In genomic region chr17:42928714-42929496, GRCh38 we compare ENCODE assay signal across 1 cellular context.
TF ChIP-seq lines count a peak whose summit lies in the region.

No MANE protein-coding gene starts in this region.

TF ChIP-seq in HepG2, 621 proteins besides CTCF, POLR2A, EP300 and RAD21 (continued from another document and continues in another):
- TF ChIP-seq ZNF512B (CRISPR knock-in tag; IDR thresholded peaks at IDR 0.05; ENCODE audit: borderline replicate concordance) (no peak), NAIF1 (CRISPR knock-in tag; IDR thresholded peaks at IDR 0.05; ENCODE audit: borderline replicate concordance) (0 out of 2 replicates have a peak, but pooled peaks have one; percentile 15), GLMP (CRISPR knock-in tag; IDR thresholded peaks at IDR 0.05; ENCODE audit: borderline replicate concordance) (no peak), SMYD3 (CRISPR knock-in tag; IDR thresholded peaks at IDR 0.05) (no peak), ZNF557 (CRISPR knock-in tag; IDR thresholded peaks at IDR 0.05) (no peak), RFXAP (CRISPR knock-in tag; IDR thresholded peaks at IDR 0.05; ENCODE audit: borderline replicate concordance) (no peak), HNF4G (IDR thresholded peaks at IDR 0.05; ENCODE audit: borderline replicate concordance, low read depth, low read length) (peak; percentile 48; the same call in 1 of the 2 replicates), HNF4G (CRISPR knock-in tag; IDR thresholded peaks at IDR 0.05; ENCODE audit: borderline replicate concordance, low read depth) (no peak), ZNF17 (CRISPR knock-in tag; IDR thresholded peaks at IDR 0.05) (no peak), DNMT3B (CRISPR knock-in tag; conservative IDR thresholded peaks at IDR 0.05) (no peak), AHR (CRISPR knock-in tag; IDR thresholded peaks at IDR 0.05) (peak; percentile 19; the same call in 1 of the 2 replicates), RXRA (CRISPR knock-in tag; IDR thresholded peaks at IDR 0.05) (peak; percentile 19; the same call in 1 of the 2 replicates), ZNF768 (CRISPR knock-in tag; IDR thresholded peaks at IDR 0.05) (no peak), GPN1 (CRISPR knock-in tag; IDR thresholded peaks at IDR 0.05; ENCODE audit: borderline replicate concordance) (no peak), NBN (conservative IDR thresholded peaks at IDR 0.05) (no peak), FOXP1 (IDR thresholded peaks at IDR 0.05) (peak; percentile 43; the same call in 1 of the 2 replicates), FOXP1 (CRISPR knock-in tag; IDR thresholded peaks at IDR 0.05) (peak; percentile 79), JUN (CRISPR knock-in tag; IDR thresholded peaks at IDR 0.05) (peak; percentile 65; the same call in 1 of the 2 replicates), SP5 (CRISPR knock-in tag; IDR thresholded peaks at IDR 0.05; ENCODE audit: borderline replicate concordance, low read depth) (no peak), SOX6 (IDR thresholded peaks at IDR 0.05) (no peak), SOX6 (CRISPR knock-in tag; IDR thresholded peaks at IDR 0.05) (peak; percentile 66), RCOR2 (CRISPR knock-in tag; IDR thresholded peaks at IDR 0.05) (0 out of 2 replicates have a peak, but pooled peaks have one; percentile 51), ZFX (CRISPR knock-in tag; IDR thresholded peaks at IDR 0.05; ENCODE audit: low read depth) (peak; percentile 69; the same call in 1 of the 2 replicates), HNRNPK (IDR thresholded peaks at IDR 0.05; ENCODE audit: low read depth, low read length, poor library complexity, severe bottlenecking) (no peak), CSRNP1 (CRISPR knock-in tag; IDR thresholded peaks at IDR 0.05) (no peak), FOXO1 (CRISPR knock-in tag; IDR thresholded peaks at IDR 0.05) (peak; percentile 72; the same call in 1 of the 2 replicates), ZNF564 (CRISPR knock-in tag; IDR thresholded peaks at IDR 0.05) (no peak), SUZ12 (IDR thresholded peaks at IDR 0.05; ENCODE audit: low read depth, low read length) (no peak), ZNF343 (CRISPR knock-in tag; IDR thresholded peaks at IDR 0.05) (no peak), NR0B2 (CRISPR knock-in tag; IDR thresholded peaks at IDR 0.05) (no peak), TCF7L2 (IDR thresholded peaks at IDR 0.05; ENCODE audit: low read depth, low read length) (no peak), RARA (CRISPR knock-in tag; IDR thresholded peaks at IDR 0.05) (peak; percentile 15; the same call in 1 of the 2 replicates), MXD4 (CRISPR knock-in tag; IDR thresholded peaks at IDR 0.05) (peak; percentile 77; the same call in 1 of the 2 replicates), PTBP1 (IDR thresholded peaks at IDR 0.05; ENCODE audit: low read depth, low read length, poor library complexity, severe bottlenecking) (no peak), THRA (CRISPR knock-in tag; IDR thresholded peaks at IDR 0.05; ENCODE audit: borderline replicate concordance) (peak; percentile 74; the same call in 1 of the 2 replicates), MEF2D (CRISPR knock-in tag; IDR thresholded peaks at IDR 0.05) (peak; percentile 26; the same call in 1 of the 2 replicates), ZNF792 (CRISPR knock-in tag; IDR thresholded peaks at IDR 0.05) (peak; percentile 88; the same call in 1 of the 2 replicates), ATF7 (IDR thresholded peaks at IDR 0.05) (no peak), ATF7 (CRISPR knock-in tag; IDR thresholded peaks at IDR 0.05) (no peak), PATZ1 (CRISPR knock-in tag; IDR thresholded peaks at IDR 0.05) (peak; percentile 50), FOXA1 (IDR thresholded peaks at IDR 0.05) (no peak), FOXA1 (CRISPR knock-in tag; IDR thresholded peaks at IDR 0.05) (peak; percentile 57; the same call in 1 of the 2 replicates), ZNF674 (CRISPR knock-in tag; IDR thresholded peaks at IDR 0.05; ENCODE audit: low read depth) (no peak), KAT8 (CRISPR knock-in tag; IDR thresholded peaks at IDR 0.05) (peak; percentile 65; the same call in 1 of the 2 replicates), ZNF280B (CRISPR knock-in tag; IDR thresholded peaks at IDR 0.05; ENCODE audit: borderline replicate concordance) (no peak), TOE1 (CRISPR knock-in tag; IDR thresholded peaks at IDR 0.05) (peak; percentile 78; the same call in 1 of the 2 replicates), KLF9 (CRISPR knock-in tag; IDR thresholded peaks at IDR 0.05; ENCODE audit: low read depth) (0 out of 2 replicates have a peak, but pooled peaks have one; percentile 34), ZNF562 (CRISPR knock-in tag; IDR thresholded peaks at IDR 0.05; ENCODE audit: borderline replicate concordance) (no peak), SIX1 (CRISPR knock-in tag; IDR thresholded peaks at IDR 0.05; ENCODE audit: borderline replicate concordance) (0 out of 2 replicates have a peak, but pooled peaks have one; percentile 23), DMTF1 (CRISPR knock-in tag; IDR thresholded peaks at IDR 0.05) (no peak), SP140L (CRISPR knock-in tag; IDR thresholded peaks at IDR 0.05; ENCODE audit: borderline replicate concordance) (no peak), IRX3 (CRISPR knock-in tag; IDR thresholded peaks at IDR 0.05; ENCODE audit: borderline replicate concordance, low read depth) (no peak), ZNF605 (CRISPR knock-in tag; IDR thresholded peaks at IDR 0.05) (peak; percentile 80), ATF1 (CRISPR knock-in tag; IDR thresholded peaks at IDR 0.05) (peak; percentile 46; the same call in 1 of the 2 replicates), ZBTB26 (CRISPR knock-in tag; IDR thresholded peaks at IDR 0.05; ENCODE audit: borderline replicate concordance) (peak; percentile 89), PHF21A (CRISPR knock-in tag; IDR thresholded peaks at IDR 0.05) (no peak; the same call in 1 of the 2 replicates), ONECUT2 (CRISPR knock-in tag; IDR thresholded peaks at IDR 0.05) (no peak), ZIK1 (CRISPR knock-in tag; IDR thresholded peaks at IDR 0.05; ENCODE audit: borderline replicate concordance, low read depth) (0 out of 2 replicates have a peak, but pooled peaks have one; percentile 28), PHF20 (CRISPR knock-in tag; IDR thresholded peaks at IDR 0.05) (no peak)
